In genomic region chr1:156860639-156861423, GRCh38 we compare ENCODE assay signal across 8 cellular contexts. TPM values are rescaled to one million over a fixed set of nuclear protein-coding genes. Genes with fewer than 3 reads are reported as not detected.
DNase-seq lines count a peak whose midpoint lies in the region; ATAC-seq and TF ChIP-seq lines count a peak whose summit lies in the region.

Gene NTRK1, plus strand, starts transcription at chr1:156860865. Its CDS starts 70 bp downstream, at chr1:156860935.

- TF ChIP-seq CTCF in HFFc6 (IDR thresholded peaks at IDR 0.05) (no peak), RWPE1 (conservative IDR thresholded peaks at IDR 0.05; ENCODE audit: low read depth) (no peak), glutamatergic neuron (IDR thresholded peaks at IDR 0.05; ENCODE audit: partially characterized antibody, unreplicated experiment) (no peak)

- H3K4me2 ChIP-seq in BLaER1: peak within 1 kb of the TSS; percentile 95

- H3K27ac Mint-ChIP-seq in HFFc6: no peak within 1 kb of the TSS
- H3K27ac Mint-ChIP-seq in glutamatergic neuron (ENCODE audit: unreplicated experiment): peak within 1 kb of the TSS; percentile 94

- peak within 1 kb of the TSS; percentile 69 for H3K4me3 ChIP-seq in BLaER1
- H3K4me3 ChIP-seq in rectal smooth muscle tissue (ENCODE audit: low read length): peak within 1 kb of the TSS; percentile 40

- no peak for ATAC-seq in GM18498 (IDR thresholded peaks at IDR 0.05; ENCODE audit: unreplicated experiment)
- no peak for ATAC-seq in HG03025 (IDR thresholded peaks at IDR 0.05; ENCODE audit: low FRiP score, unreplicated experiment)

- H3K4me3 Mint-ChIP-seq in HFFc6 (peak within 1 kb of the TSS; percentile 69), glutamatergic neuron (ENCODE audit: unreplicated experiment) (peak within 1 kb of the TSS; percentile 97)

- H3K27me3 Mint-ChIP-seq in HFFc6 (ENCODE audit: insufficient read depth) (peaks cover 45% of the 10 kb centered on the region), glutamatergic neuron (ENCODE audit: unreplicated experiment) (peaks cover 16% of the 10 kb centered on the region)

- H3K9ac ChIP-seq in BLaER1: peak within 1 kb of the TSS; percentile 61; the same call in 1 of the 2 replicates
- H3K9ac ChIP-seq in rectal smooth muscle tissue (ENCODE audit: low read length): no peak within 1 kb of the TSS

- peaks cover 12% of the 10 kb centered on the region for H3K4me1 Mint-ChIP-seq in HFFc6 (ENCODE audit: low read depth)
- H3K4me1 Mint-ChIP-seq in glutamatergic neuron (ENCODE audit: low read depth, unreplicated experiment): peaks cover 52% of the 10 kb centered on the region

- H3K9me3 Mint-ChIP-seq in HFFc6: no peaks in the 10 kb centered on the region
- peaks cover 27% of the 10 kb centered on the region for H3K9me3 Mint-ChIP-seq in glutamatergic neuron (ENCODE audit: unreplicated experiment)

- H3K36me3 ChIP-seq in BLaER1: no peaks in the 10 kb centered on the region
- H3K36me3 ChIP-seq in rectal smooth muscle tissue (ENCODE audit: control insufficient read depth, insufficient read depth, low read length): no peaks in the 10 kb centered on the region

- CTCF ChIA-PET in RWPE1 (lab: Yijun Ruan, JAX): interaction anchor here (0.6 to 5.1 kb wide), 25 partner anchors 8 to 1131 kb away, joined by 3 to 53 read pairs (median 6); partner anchors contain the start of genes ISG20L2 and METTL25B

- H3K4me1 ChIP-seq in BLaER1 (peaks cover 65% of the 10 kb centered on the region), rectal smooth muscle tissue (ENCODE audit: control insufficient read depth, insufficient read depth, low read length) (peaks cover 3% of the 10 kb centered on the region)

- POLR2A ChIA-PET in RWPE1 (lab: Yijun Ruan, JAX; ENCODE audit: low non-redundant PET): interaction anchor here (0.6 to 1.5 kb wide), 4 partner anchors 47 to 132 kb away, joined by 3 to 5 read pairs (median 3); partner anchors contain the start of genes ISG20L2 and METTL25B

- H3K9me3 ChIP-seq in BLaER1: no peaks in the 10 kb centered on the region

- H3K36me3 Mint-ChIP-seq in HFFc6 (ENCODE audit: low read depth) (no peaks in the 10 kb centered on the region), glutamatergic neuron (ENCODE audit: unreplicated experiment) (no peaks in the 10 kb centered on the region)

- peak within 1 kb of the TSS; percentile 58; the same call in 1 of the 2 replicates for H3K27ac ChIP-seq in BLaER1
- no peak within 1 kb of the TSS for H3K27ac ChIP-seq in RWPE1
- H3K27ac ChIP-seq in rectal smooth muscle tissue (ENCODE audit: low read depth, low read length): no peak within 1 kb of the TSS

- peaks cover 16% of the 10 kb centered on the region for H4K20me1 ChIP-seq in BLaER1

- no peak for DNase-seq in HFFc6
- DNase-seq in RWPE1 (ENCODE audit: low spot score): peak; percentile 48
- DNase-seq in activated effector memory CD4-positive, alpha-beta T cell treated with Interleukin-2 at 50 U/mL for 16 hours: peak; percentile 42
- peak; percentile 84 for DNase-seq in glutamatergic neuron

- H3K27me3 ChIP-seq in BLaER1: peaks cover 72% of the 10 kb centered on the region
- peaks cover 51% of the 10 kb centered on the region for H3K27me3 ChIP-seq in rectal smooth muscle tissue (ENCODE audit: control insufficient read depth, insufficient read depth, low read length)

RNA-seq across cellular contexts. Expression of gene NTRK1, which starts in this region (rescaled TPM):
- under 1 TPM in 1 of 6 experiments, not detected in 5; 0.10 TPM for total RNA-seq in HFFc6 (2021; fragmentation: NEBNext Ultra II Directional; extraction: Animal tissue kit (Norgen Biotek cat#: 25700))
- total RNA-seq in glutamatergic neuron (ENCODE audit: unreplicated experiment): 296 TPM

Comparison
In these comparisons a context has a peak if more than half of its experiments do, and no peak if none do; other contexts are left out.
1. RNA of gene NTRK1 (total RNA-seq): 296 TPM in glutamatergic neuron (single experiment); 0.10 TPM in HFFc6; every median in the first group is over 100 times any median in the second.